ENCODE assay signal across 1 cellular context in the genomic region with DNA sequence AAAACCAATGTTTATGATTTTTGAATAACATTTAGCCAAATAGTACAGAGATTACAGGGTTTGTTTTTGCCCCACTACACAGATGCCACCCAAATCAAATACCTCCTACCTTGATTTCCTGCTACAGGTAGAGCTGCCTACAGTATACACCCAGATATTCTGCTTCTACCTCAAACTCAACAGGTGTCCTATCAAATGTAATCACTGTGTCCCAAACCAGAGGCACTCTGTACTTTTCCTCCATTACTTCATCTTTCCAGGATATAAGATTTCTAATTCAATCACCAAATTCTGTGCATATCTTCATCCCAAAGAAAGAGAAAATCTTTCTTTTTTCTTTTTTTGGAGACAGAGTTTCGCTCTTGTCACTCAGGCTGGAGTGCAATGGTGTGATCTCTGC.
TF ChIP-seq lines count a peak whose summit lies in the region.

No MANE protein-coding gene starts in this region.

TF ChIP-seq in WTC11, 78 proteins besides CTCF, POLR2A, EP300 and RAD21 (continued from another document):
- TF ChIP-seq, protein P1, sequence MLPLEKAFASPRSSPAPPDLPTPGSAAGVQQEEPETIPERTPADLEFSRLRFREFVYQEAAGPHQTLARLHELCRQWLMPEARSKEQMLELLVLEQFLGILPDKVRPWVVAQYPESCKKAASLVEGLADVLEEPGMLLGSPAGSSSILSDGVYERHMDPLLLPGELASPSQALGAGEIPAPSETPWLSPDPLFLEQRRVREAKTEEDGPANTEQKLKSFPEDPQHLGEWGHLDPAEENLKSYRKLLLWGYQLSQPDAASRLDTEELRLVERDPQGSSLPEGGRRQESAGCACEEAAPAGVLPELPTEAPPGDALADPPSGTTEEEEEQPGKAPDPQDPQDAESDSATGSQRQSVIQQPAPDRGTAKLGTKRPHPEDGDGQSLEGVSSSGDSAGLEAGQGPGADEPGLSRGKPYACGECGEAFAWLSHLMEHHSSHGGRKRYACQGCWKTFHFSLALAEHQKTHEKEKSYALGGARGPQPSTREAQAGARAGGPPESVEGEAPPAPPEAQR (CRISPR knock-in tag; IDR thresholded peaks at IDR 0.05): no peak
- TF ChIP-seq ATF1 (CRISPR knock-in tag; IDR thresholded peaks at IDR 0.05) (no peak), ZNF416 (CRISPR knock-in tag; IDR thresholded peaks at IDR 0.05) (no peak), ZNF317 (CRISPR knock-in tag; IDR thresholded peaks at IDR 0.05; ENCODE audit: borderline replicate concordance, low read depth) (no peak), ZNF671 (CRISPR knock-in tag; IDR thresholded peaks at IDR 0.05) (no peak), MXD4 (CRISPR knock-in tag; IDR thresholded peaks at IDR 0.05; ENCODE audit: borderline replicate concordance) (no peak), ZNF396 (CRISPR knock-in tag; IDR thresholded peaks at IDR 0.05; ENCODE audit: borderline replicate concordance) (no peak), ZNF138 (CRISPR knock-in tag; conservative IDR thresholded peaks at IDR 0.05) (no peak), ESRRA (CRISPR knock-in tag; IDR thresholded peaks at IDR 0.05; ENCODE audit: borderline replicate concordance) (no peak), KAT7 (CRISPR knock-in tag; IDR thresholded peaks at IDR 0.05; ENCODE audit: borderline replicate concordance) (no peak), EMX1 (CRISPR knock-in tag; IDR thresholded peaks at IDR 0.05) (no peak)
- TF ChIP-seq, protein P2, sequence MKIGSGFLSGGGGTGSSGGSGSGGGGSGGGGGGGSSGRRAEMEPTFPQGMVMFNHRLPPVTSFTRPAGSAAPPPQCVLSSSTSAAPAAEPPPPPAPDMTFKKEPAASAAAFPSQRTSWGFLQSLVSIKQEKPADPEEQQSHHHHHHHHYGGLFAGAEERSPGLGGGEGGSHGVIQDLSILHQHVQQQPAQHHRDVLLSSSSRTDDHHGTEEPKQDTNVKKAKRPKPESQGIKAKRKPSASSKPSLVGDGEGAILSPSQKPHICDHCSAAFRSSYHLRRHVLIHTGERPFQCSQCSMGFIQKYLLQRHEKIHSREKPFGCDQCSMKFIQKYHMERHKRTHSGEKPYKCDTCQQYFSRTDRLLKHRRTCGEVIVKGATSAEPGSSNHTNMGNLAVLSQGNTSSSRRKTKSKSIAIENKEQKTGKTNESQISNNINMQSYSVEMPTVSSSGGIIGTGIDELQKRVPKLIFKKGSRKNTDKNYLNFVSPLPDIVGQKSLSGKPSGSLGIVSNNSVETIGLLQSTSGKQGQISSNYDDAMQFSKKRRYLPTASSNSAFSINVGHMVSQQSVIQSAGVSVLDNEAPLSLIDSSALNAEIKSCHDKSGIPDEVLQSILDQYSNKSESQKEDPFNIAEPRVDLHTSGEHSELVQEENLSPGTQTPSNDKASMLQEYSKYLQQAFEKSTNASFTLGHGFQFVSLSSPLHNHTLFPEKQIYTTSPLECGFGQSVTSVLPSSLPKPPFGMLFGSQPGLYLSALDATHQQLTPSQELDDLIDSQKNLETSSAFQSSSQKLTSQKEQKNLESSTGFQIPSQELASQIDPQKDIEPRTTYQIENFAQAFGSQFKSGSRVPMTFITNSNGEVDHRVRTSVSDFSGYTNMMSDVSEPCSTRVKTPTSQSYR (CRISPR knock-in tag; IDR thresholded peaks at IDR 0.05): no peak
- TF ChIP-seq, protein P3, sequence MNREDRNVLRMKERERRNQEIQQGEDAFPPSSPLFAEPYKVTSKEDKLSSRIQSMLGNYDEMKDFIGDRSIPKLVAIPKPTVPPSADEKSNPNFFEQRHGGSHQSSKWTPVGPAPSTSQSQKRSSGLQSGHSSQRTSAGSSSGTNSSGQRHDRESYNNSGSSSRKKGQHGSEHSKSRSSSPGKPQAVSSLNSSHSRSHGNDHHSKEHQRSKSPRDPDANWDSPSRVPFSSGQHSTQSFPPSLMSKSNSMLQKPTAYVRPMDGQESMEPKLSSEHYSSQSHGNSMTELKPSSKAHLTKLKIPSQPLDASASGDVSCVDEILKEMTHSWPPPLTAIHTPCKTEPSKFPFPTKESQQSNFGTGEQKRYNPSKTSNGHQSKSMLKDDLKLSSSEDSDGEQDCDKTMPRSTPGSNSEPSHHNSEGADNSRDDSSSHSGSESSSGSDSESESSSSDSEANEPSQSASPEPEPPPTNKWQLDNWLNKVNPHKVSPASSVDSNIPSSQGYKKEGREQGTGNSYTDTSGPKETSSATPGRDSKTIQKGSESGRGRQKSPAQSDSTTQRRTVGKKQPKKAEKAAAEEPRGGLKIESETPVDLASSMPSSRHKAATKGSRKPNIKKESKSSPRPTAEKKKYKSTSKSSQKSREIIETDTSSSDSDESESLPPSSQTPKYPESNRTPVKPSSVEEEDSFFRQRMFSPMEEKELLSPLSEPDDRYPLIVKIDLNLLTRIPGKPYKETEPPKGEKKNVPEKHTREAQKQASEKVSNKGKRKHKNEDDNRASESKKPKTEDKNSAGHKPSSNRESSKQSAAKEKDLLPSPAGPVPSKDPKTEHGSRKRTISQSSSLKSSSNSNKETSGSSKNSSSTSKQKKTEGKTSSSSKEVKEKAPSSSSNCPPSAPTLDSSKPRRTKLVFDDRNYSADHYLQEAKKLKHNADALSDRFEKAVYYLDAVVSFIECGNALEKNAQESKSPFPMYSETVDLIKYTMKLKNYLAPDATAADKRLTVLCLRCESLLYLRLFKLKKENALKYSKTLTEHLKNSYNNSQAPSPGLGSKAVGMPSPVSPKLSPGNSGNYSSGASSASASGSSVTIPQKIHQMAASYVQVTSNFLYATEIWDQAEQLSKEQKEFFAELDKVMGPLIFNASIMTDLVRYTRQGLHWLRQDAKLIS (CRISPR knock-in tag; IDR thresholded peaks at IDR 0.05; ENCODE audit: borderline replicate concordance): no peak
- TF ChIP-seq, protein P4, sequence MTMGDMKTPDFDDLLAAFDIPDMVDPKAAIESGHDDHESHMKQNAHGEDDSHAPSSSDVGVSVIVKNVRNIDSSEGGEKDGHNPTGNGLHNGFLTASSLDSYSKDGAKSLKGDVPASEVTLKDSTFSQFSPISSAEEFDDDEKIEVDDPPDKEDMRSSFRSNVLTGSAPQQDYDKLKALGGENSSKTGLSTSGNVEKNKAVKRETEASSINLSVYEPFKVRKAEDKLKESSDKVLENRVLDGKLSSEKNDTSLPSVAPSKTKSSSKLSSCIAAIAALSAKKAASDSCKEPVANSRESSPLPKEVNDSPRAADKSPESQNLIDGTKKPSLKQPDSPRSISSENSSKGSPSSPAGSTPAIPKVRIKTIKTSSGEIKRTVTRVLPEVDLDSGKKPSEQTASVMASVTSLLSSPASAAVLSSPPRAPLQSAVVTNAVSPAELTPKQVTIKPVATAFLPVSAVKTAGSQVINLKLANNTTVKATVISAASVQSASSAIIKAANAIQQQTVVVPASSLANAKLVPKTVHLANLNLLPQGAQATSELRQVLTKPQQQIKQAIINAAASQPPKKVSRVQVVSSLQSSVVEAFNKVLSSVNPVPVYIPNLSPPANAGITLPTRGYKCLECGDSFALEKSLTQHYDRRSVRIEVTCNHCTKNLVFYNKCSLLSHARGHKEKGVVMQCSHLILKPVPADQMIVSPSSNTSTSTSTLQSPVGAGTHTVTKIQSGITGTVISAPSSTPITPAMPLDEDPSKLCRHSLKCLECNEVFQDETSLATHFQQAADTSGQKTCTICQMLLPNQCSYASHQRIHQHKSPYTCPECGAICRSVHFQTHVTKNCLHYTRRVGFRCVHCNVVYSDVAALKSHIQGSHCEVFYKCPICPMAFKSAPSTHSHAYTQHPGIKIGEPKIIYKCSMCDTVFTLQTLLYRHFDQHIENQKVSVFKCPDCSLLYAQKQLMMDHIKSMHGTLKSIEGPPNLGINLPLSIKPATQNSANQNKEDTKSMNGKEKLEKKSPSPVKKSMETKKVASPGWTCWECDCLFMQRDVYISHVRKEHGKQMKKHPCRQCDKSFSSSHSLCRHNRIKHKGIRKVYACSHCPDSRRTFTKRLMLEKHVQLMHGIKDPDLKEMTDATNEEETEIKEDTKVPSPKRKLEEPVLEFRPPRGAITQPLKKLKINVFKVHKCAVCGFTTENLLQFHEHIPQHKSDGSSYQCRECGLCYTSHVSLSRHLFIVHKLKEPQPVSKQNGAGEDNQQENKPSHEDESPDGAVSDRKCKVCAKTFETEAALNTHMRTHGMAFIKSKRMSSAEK (CRISPR knock-in tag; IDR thresholded peaks at IDR 0.05; ENCODE audit: borderline replicate concordance): no peak
- TF ChIP-seq, protein P5, sequence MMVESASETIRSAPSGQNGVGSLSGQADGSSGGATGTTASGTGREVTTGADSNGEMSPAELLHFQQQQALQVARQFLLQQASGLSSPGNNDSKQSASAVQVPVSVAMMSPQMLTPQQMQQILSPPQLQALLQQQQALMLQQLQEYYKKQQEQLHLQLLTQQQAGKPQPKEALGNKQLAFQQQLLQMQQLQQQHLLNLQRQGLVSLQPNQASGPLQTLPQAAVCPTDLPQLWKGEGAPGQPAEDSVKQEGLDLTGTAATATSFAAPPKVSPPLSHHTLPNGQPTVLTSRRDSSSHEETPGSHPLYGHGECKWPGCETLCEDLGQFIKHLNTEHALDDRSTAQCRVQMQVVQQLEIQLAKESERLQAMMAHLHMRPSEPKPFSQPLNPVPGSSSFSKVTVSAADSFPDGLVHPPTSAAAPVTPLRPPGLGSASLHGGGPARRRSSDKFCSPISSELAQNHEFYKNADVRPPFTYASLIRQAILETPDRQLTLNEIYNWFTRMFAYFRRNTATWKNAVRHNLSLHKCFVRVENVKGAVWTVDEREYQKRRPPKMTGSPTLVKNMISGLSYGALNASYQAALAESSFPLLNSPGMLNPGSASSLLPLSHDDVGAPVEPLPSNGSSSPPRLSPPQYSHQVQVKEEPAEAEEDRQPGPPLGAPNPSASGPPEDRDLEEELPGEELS (CRISPR knock-in tag; IDR thresholded peaks at IDR 0.05): no peak
